Comparison of ENCODE assay signal across 13 cellular contexts in genomic region chr12:75766263-75767160, GRCh38.
DNase-seq lines count a peak whose midpoint lies in the region; ATAC-seq, FAIRE-seq and TF ChIP-seq lines count a peak whose summit lies in the region.
"Had no signal": no experiment of that assay in that cellular context is flagged by ENCODE, and none has a peak within 500 bp of the region (broad histone marks: within the 10 kb centered on the region; RNA-seq: fewer than 3 reads in every experiment).

No MANE protein-coding gene starts in this region.

- H3K27me3 Mint-ChIP-seq in WTC11 (ENCODE audit: low read depth) = no peaks in the 10 kb centered on the region

- no peaks in the 10 kb centered on the region for H3K9me2 ChIP-seq in hepatocyte (replicated peaks; ENCODE audit: insufficient read depth)

- DNase-seq in activated naive CD4-positive, alpha-beta T cell treated with anti-CD3 and anti-CD28 coated beads, Interleukin-2, amount 50 U/mL, for 72 hours (ENCODE audit: low spot score in 2 of 2) = no peak
- DNase-seq in activated naive CD4-positive, alpha-beta T cell treated with Interleukin-2 at 50 U/mL for 16 hours = no peak
- DNase-seq in WTC11 (ENCODE audit: low spot score) (no peak), hepatocyte (ENCODE audit: low spot score) (no peak), stromal cell of bone marrow (ENCODE audit: low read depth) (peak; percentile 47), frontal cortex (ENCODE audit: low spot score in 2 of 2) (no peak), GM12891 (ENCODE audit: insufficient read length, low spot score) (no peak)
- DNase-seq: colonic mucosa; NCI-H187; sigmoid colon; stimulated activated naive CD4-positive, alpha-beta T cell had no signal

- peaks cover 51% of the 10 kb centered on the region for H3K4me1 Mint-ChIP-seq in WTC11
- H3K4me1 Mint-ChIP-seq: B cell had no signal

- H4K20me1 ChIP-seq in hepatocyte (ENCODE audit: insufficient read depth, poor library complexity, severe bottlenecking) = no peaks in the 10 kb centered on the region

- no peaks in the 10 kb centered on the region for H3K79me2 ChIP-seq in hepatocyte

- no peak overlapping the region for H3K4me3 Mint-ChIP-seq in WTC11
- H3K4me3 Mint-ChIP-seq: B cell had no signal

- no peak overlapping the region for H3K4me3 ChIP-seq in hepatocyte
- H3K4me3 ChIP-seq: colonic mucosa, sigmoid colon had no signal

- peak overlapping the region; percentile 32 for H3K27ac ChIP-seq in hepatocyte
- H3K27ac ChIP-seq: colonic mucosa, sigmoid colon had no signal

- no peaks in the 10 kb centered on the region for H3K9me3 Mint-ChIP-seq in activated naive CD4-positive, alpha-beta T cell treated with anti-CD3 and anti-CD28 coated beads, Interleukin-2, amount 50 U/mL, for 72 hours
- H3K9me3 Mint-ChIP-seq in WTC11 = no peaks in the 10 kb centered on the region

- no peaks in the 10 kb centered on the region for H3K36me3 Mint-ChIP-seq in activated naive CD4-positive, alpha-beta T cell treated with anti-CD3 and anti-CD28 coated beads, Interleukin-2, amount 50 U/mL, for 72 hours
- no peaks in the 10 kb centered on the region for H3K36me3 Mint-ChIP-seq in WTC11

- POLR2A ChIA-PET in WTC11 (lab: Charles Lee) = interaction anchor here (0.6 kb wide), 1 partner anchor 12 kb away, joined by 3 read pairs; no protein-coding TSS in a partner anchor

- no peak overlapping the region for H3K27ac Mint-ChIP-seq in activated naive CD4-positive, alpha-beta T cell treated with anti-CD3 and anti-CD28 coated beads, Interleukin-2, amount 50 U/mL, for 72 hours
- no peak overlapping the region for H3K27ac Mint-ChIP-seq in WTC11
- H3K27ac Mint-ChIP-seq: B cell had no signal

- no peak overlapping the region for H3K4me2 ChIP-seq in hepatocyte

- CTCF ChIA-PET in WTC11 (lab: Charles Lee) = no interaction called here

- TF ChIP-seq CTCF in WTC11 (IDR thresholded peaks at IDR 0.05) (no peak), hepatocyte (IDR thresholded peaks at IDR 0.05; ENCODE audit: poor library complexity) (no peak)

- H3K36me3 ChIP-seq in hepatocyte (replicated peaks; ENCODE audit: insufficient read depth, low read depth) = no peaks in the 10 kb centered on the region
- H3K36me3 ChIP-seq: colonic mucosa, sigmoid colon had no signal

- ATAC-seq in activated naive CD4-positive, alpha-beta T cell treated with anti-CD3 and anti-CD28 coated beads, Interleukin-2, amount 50 U/mL, for 72 hours = peak; percentile 48 to 63
- peak; percentile 43 for ATAC-seq in WTC11
- ATAC-seq in GM19452 (IDR thresholded peaks at IDR 0.05; ENCODE audit: unreplicated experiment) = no peak

- FAIRE-seq in frontal cortex (lab: Jason Lieb, UNC) = no peak
- no peak for FAIRE-seq in GM12891 (lab: Jason Lieb, UNC)

- 76% methylated on average over 3 of the region's 3 CpGs for WGBS in hepatocyte (ENCODE audit: low lambda C conversion rate, missing lambda C conversion rate)

- H3K27me3 ChIP-seq in hepatocyte = no peaks in the 10 kb centered on the region
- H3K27me3 ChIP-seq: colonic mucosa, sigmoid colon had no signal

- H2AFZ ChIP-seq in hepatocyte = no peak overlapping the region

- no peaks in the 10 kb centered on the region for H3K9me3 ChIP-seq in hepatocyte (ENCODE audit: low read depth)
- H3K9me3 ChIP-seq: colonic mucosa, sigmoid colon had no signal

- TF ChIP-seq POLR2A in GM12891 (IDR thresholded peaks at IDR 0.05; ENCODE audit: low read depth, low read length) = no peak

- H3K4me1 ChIP-seq in hepatocyte (ENCODE audit: insufficient read depth) = no peaks in the 10 kb centered on the region
- H3K4me1 ChIP-seq: colonic mucosa, sigmoid colon had no signal

TF ChIP-seq in WTC11, 78 proteins besides CTCF, POLR2A, EP300 and RAD21 (continues in another document):
- TF ChIP-seq KAT7 (CRISPR knock-in tag; IDR thresholded peaks at IDR 0.05; ENCODE audit: borderline replicate concordance) (no peak), ATF1 (CRISPR knock-in tag; IDR thresholded peaks at IDR 0.05) (no peak), SMAD4 (CRISPR knock-in tag; IDR thresholded peaks at IDR 0.05) (no peak), JUN (CRISPR knock-in tag; IDR thresholded peaks at IDR 0.05) (no peak), ZNF263 (CRISPR knock-in tag; IDR thresholded peaks at IDR 0.05; ENCODE audit: low read depth) (no peak), ZNF423 (CRISPR knock-in tag; IDR thresholded peaks at IDR 0.05) (no peak), ZBTB43 (CRISPR knock-in tag; IDR thresholded peaks at IDR 0.05) (no peak), FOXK1 (CRISPR knock-in tag; IDR thresholded peaks at IDR 0.05) (no peak), NR1H2 (CRISPR knock-in tag; IDR thresholded peaks at IDR 0.05) (no peak), EMX1 (CRISPR knock-in tag; IDR thresholded peaks at IDR 0.05) (no peak), TCF7 (CRISPR knock-in tag; IDR thresholded peaks at IDR 0.05; ENCODE audit: low read depth) (no peak), GTF2I (CRISPR knock-in tag; conservative IDR thresholded peaks at IDR 0.05) (no peak)

TF ChIP-seq in GM12891, 5 proteins besides CTCF, POLR2A, EP300 and RAD21:
- TF ChIP-seq POLR2AphosphoS5 (IDR thresholded peaks at IDR 0.05; ENCODE audit: low read depth, low read length) = no peak
- TF ChIP-seq POU2F2 (IDR thresholded peaks at IDR 0.05; ENCODE audit: low read depth, low read length) = no peak
- TF ChIP-seq PAX5 (IDR thresholded peaks at IDR 0.05; ENCODE audit: insufficient read depth, low read length, severe bottlenecking) = no peak
- TF ChIP-seq TAF1 (IDR thresholded peaks at IDR 0.05; ENCODE audit: low read depth, low read length) = no peak
- no peak for TF ChIP-seq SPI1 (IDR thresholded peaks at IDR 0.05; ENCODE audit: low read depth, low read length)
